In genomic region chr17:28738680-28739384, GRCh38 we compare ENCODE assay signal across 10 cellular contexts. TPM values are rescaled to one million over a fixed set of nuclear protein-coding genes. Genes with fewer than 3 reads are reported as not detected.
DNase-seq lines count a peak whose midpoint lies in the region; ATAC-seq and TF ChIP-seq lines count a peak whose summit lies in the region.
"Had no signal": no experiment of that assay in that cellular context is flagged by ENCODE, and none has a peak within 500 bp of the region (broad histone marks: within the 10 kb centered on the region; RNA-seq: fewer than 3 reads in every experiment).

No MANE protein-coding gene starts in this region.

- in situ Hi-C loops in gastrocnemius medialis (cut with MboI; ENCODE audit: low sequenced_read_pairs in 4 of 4) = no loop called here

- H3K27me3 ChIP-seq in gastrocnemius medialis (no peaks in the 10 kb centered on the region), smooth muscle cell (ENCODE audit: low read depth) (no peaks in the 10 kb centered on the region)
- H3K27me3 ChIP-seq: hepatocyte had no signal

- H2AFZ ChIP-seq in smooth muscle cell (ENCODE audit: low read depth) = no peak overlapping the region
- H2AFZ ChIP-seq: hepatocyte had no signal

- CTCF ChIA-PET in activated CD4-positive, alpha-beta memory T cell treated with anti-CD3 and anti-CD28 coated beads for 36 hours (lab: Charles Lee) = interaction anchor here (0.6 to 16.9 kb wide), 4 partner anchors 11 to 92 kb away, joined by 3 to 632 read pairs (median 7); partner anchors contain the start of genes NEK8 and TLCD1
- CTCF ChIA-PET in activated CD4-positive, alpha-beta memory T cell treated with anti-CD3 and anti-CD28 coated beads, Interleukin-2, amount 10 ng/mL, durations not matched to agents 7 days and 5 days (lab: Charles Lee) = interaction anchor here (17.2 kb wide), 1 partner anchor 12 kb away, joined by 458 read pairs; the partner anchor contains the start of genes NEK8 and TLCD1

- no peak overlapping the region for H3K4me3 ChIP-seq in gastrocnemius medialis
- H3K4me3 ChIP-seq in smooth muscle cell = no peak overlapping the region
- H3K4me3 ChIP-seq: hepatocyte had no signal

- WGBS in smooth muscle cell (ENCODE audit: low lambda C conversion rate) = 92% methylated on average over 10 of the region's 10 CpGs

- TF ChIP-seq CTCF in chondrocyte (IDR thresholded peaks at IDR 0.05) (no peak), gastrocnemius medialis (IDR thresholded peaks at IDR 0.05 in 4 of 5, conservative IDR thresholded peaks at IDR 0.05 in 1 of 5) (no peak), smooth muscle cell (IDR thresholded peaks at IDR 0.05; ENCODE audit: borderline replicate concordance, insufficient read depth, poor library complexity, severe bottlenecking) (no peak)

- H3K4me2 ChIP-seq in smooth muscle cell = no peak overlapping the region
- H3K4me2 ChIP-seq: hepatocyte had no signal

- peaks cover 5% of the 10 kb centered on the region for H3K36me3 Mint-ChIP-seq in activated CD4-positive, alpha-beta memory T cell treated with anti-CD3 and anti-CD28 coated beads for 36 hours
- peaks cover 20% of the 10 kb centered on the region for H3K36me3 Mint-ChIP-seq in activated CD4-positive, alpha-beta memory T cell treated with anti-CD3 and anti-CD28 coated beads, Interleukin-2, amount 10 ng/mL, durations not matched to agents 7 days and 5 days (ENCODE audit: low read depth)
- peaks cover 8% of the 10 kb centered on the region for H3K36me3 Mint-ChIP-seq in T-helper 1 cell treated with Interleukin-12 subunit alpha and Interleukin-12 subunit beta and Interleukin-4 antibody, amounts not matched to agents 30 μg/mL and 1 μg/mL, for 36 hours (ENCODE audit: low read depth)
- no peaks in the 10 kb centered on the region for H3K36me3 Mint-ChIP-seq in chondrocyte (ENCODE audit: low read depth)

- no peak for TF ChIP-seq POLR2A in gastrocnemius medialis (IDR thresholded peaks at IDR 0.05)

- H3K27ac ChIP-seq in gastrocnemius medialis (no peak overlapping the region), smooth muscle cell (ENCODE audit: low read depth) (no peak overlapping the region)
- H3K27ac ChIP-seq: hepatocyte had no signal

- no peak overlapping the region for H3K4me3 Mint-ChIP-seq in activated CD4-positive, alpha-beta memory T cell treated with anti-CD3 and anti-CD28 coated beads for 36 hours
- no peak overlapping the region for H3K4me3 Mint-ChIP-seq in activated CD4-positive, alpha-beta memory T cell treated with anti-CD3 and anti-CD28 coated beads, Interleukin-2, amount 10 ng/mL, durations not matched to agents 7 days and 5 days
- peak overlapping the region; percentile 63 for H3K4me3 Mint-ChIP-seq in T-helper 1 cell treated with Interleukin-12 subunit alpha and Interleukin-12 subunit beta and Interleukin-4 antibody, amounts not matched to agents 30 μg/mL and 1 μg/mL, for 36 hours
- H3K4me3 Mint-ChIP-seq in chondrocyte (ENCODE audit: unreplicated experiment) = no peak overlapping the region

- H4K20me1 ChIP-seq in smooth muscle cell (ENCODE audit: low read depth) = no peaks in the 10 kb centered on the region

- H3K27ac Mint-ChIP-seq in activated CD4-positive, alpha-beta memory T cell treated with anti-CD3 and anti-CD28 coated beads for 36 hours = peak overlapping the region; percentile 72
- H3K27ac Mint-ChIP-seq in activated CD4-positive, alpha-beta memory T cell treated with anti-CD3 and anti-CD28 coated beads, Interleukin-2, amount 10 ng/mL, durations not matched to agents 7 days and 5 days = no peak overlapping the region
- peak overlapping the region; percentile 86 for H3K27ac Mint-ChIP-seq in T-helper 1 cell treated with Interleukin-12 subunit alpha and Interleukin-12 subunit beta and Interleukin-4 antibody, amounts not matched to agents 30 μg/mL and 1 μg/mL, for 36 hours
- H3K27ac Mint-ChIP-seq in chondrocyte (ENCODE audit: unreplicated experiment) = no peak overlapping the region

- H3K4me1 ChIP-seq in gastrocnemius medialis = peaks cover 5 to 6% of the 10 kb centered on the region in 2 donors
- H3K4me1 ChIP-seq in smooth muscle cell (ENCODE audit: low read depth) = peaks cover 4% of the 10 kb centered on the region

- H3K4me1 Mint-ChIP-seq in activated CD4-positive, alpha-beta memory T cell treated with anti-CD3 and anti-CD28 coated beads for 36 hours (ENCODE audit: low read depth) = peaks cover 28% of the 10 kb centered on the region
- H3K4me1 Mint-ChIP-seq in activated CD4-positive, alpha-beta memory T cell treated with anti-CD3 and anti-CD28 coated beads, Interleukin-2, amount 10 ng/mL, durations not matched to agents 7 days and 5 days = peaks cover 18% of the 10 kb centered on the region
- peaks cover 26% of the 10 kb centered on the region for H3K4me1 Mint-ChIP-seq in T-helper 1 cell treated with Interleukin-12 subunit alpha and Interleukin-12 subunit beta and Interleukin-4 antibody, amounts not matched to agents 30 μg/mL and 1 μg/mL, for 36 hours (ENCODE audit: low read depth)
- H3K4me1 Mint-ChIP-seq in chondrocyte (ENCODE audit: low read depth) = peaks cover 6% of the 10 kb centered on the region

- H3K27me3 Mint-ChIP-seq in activated CD4-positive, alpha-beta memory T cell treated with anti-CD3 and anti-CD28 coated beads for 36 hours = no peaks in the 10 kb centered on the region
- no peaks in the 10 kb centered on the region for H3K27me3 Mint-ChIP-seq in activated CD4-positive, alpha-beta memory T cell treated with anti-CD3 and anti-CD28 coated beads, Interleukin-2, amount 10 ng/mL, durations not matched to agents 7 days and 5 days
- H3K27me3 Mint-ChIP-seq in T-helper 1 cell treated with Interleukin-12 subunit alpha and Interleukin-12 subunit beta and Interleukin-4 antibody, amounts not matched to agents 30 μg/mL and 1 μg/mL, for 36 hours (ENCODE audit: low read depth) = no peaks in the 10 kb centered on the region
- H3K27me3 Mint-ChIP-seq in chondrocyte (ENCODE audit: low read depth) = no peaks in the 10 kb centered on the region

- H3K9me3 ChIP-seq in gastrocnemius medialis (no peaks in the 10 kb centered on the region), smooth muscle cell (replicated peaks; ENCODE audit: low read depth) (no peaks in the 10 kb centered on the region)

- H3F3A ChIP-seq in smooth muscle cell (ENCODE audit: low read depth) = no peaks in the 10 kb centered on the region

- H3K36me3 ChIP-seq in gastrocnemius medialis = no peaks in the 10 kb centered on the region
- H3K36me3 ChIP-seq in smooth muscle cell (ENCODE audit: low read depth) = no peaks in the 10 kb centered on the region

- intact Hi-C loops in activated CD4-positive, alpha-beta memory T cell treated with anti-CD3 and anti-CD28 coated beads for 36 hours (cut with micrococcal nuclease) = no loop called here
- intact Hi-C loops in gastrocnemius medialis (cut with DNase I; ENCODE audit: low total_unique reads) = no loop called here

- POLR2A ChIA-PET in activated CD4-positive, alpha-beta memory T cell treated with anti-CD3 and anti-CD28 coated beads for 36 hours (lab: Charles Lee) = interaction anchor here (0.7 to 1.0 kb wide), 2 partner anchors 11 to 12 kb away, joined by 5 to 8 read pairs; partner anchors contain the start of gene NEK8
- POLR2A ChIA-PET in activated CD4-positive, alpha-beta memory T cell treated with anti-CD3 and anti-CD28 coated beads, Interleukin-2, amount 10 ng/mL, durations not matched to agents 7 days and 5 days (lab: Charles Lee) = interaction anchor here (16.8 kb wide), 1 partner anchor 12 kb away, joined by 426 read pairs; the partner anchor contains the start of genes NEK8, RPL23A and TLCD1

- no peak overlapping the region for H3K9ac ChIP-seq in smooth muscle cell (ENCODE audit: low read depth)

- no peaks in the 10 kb centered on the region for H3K9me3 Mint-ChIP-seq in activated CD4-positive, alpha-beta memory T cell treated with anti-CD3 and anti-CD28 coated beads for 36 hours
- H3K9me3 Mint-ChIP-seq in activated CD4-positive, alpha-beta memory T cell treated with anti-CD3 and anti-CD28 coated beads, Interleukin-2, amount 10 ng/mL, durations not matched to agents 7 days and 5 days = peaks cover 5% of the 10 kb centered on the region
- no peaks in the 10 kb centered on the region for H3K9me3 Mint-ChIP-seq in T-helper 1 cell treated with Interleukin-12 subunit alpha and Interleukin-12 subunit beta and Interleukin-4 antibody, amounts not matched to agents 30 μg/mL and 1 μg/mL, for 36 hours
- no peaks in the 10 kb centered on the region for H3K9me3 Mint-ChIP-seq in chondrocyte (ENCODE audit: low read depth)

- no peak for ATAC-seq in gastrocnemius medialis
- ATAC-seq: SK-N-SH treated with all-trans-retinoic acid at 6 μM for 48 hours had no signal

- peak; percentile 69 for DNase-seq in activated CD4-positive, alpha-beta memory T cell treated with anti-CD3 and anti-CD28 coated beads for 36 hours
- no peak for DNase-seq in activated CD4-positive, alpha-beta memory T cell treated with anti-CD3 and anti-CD28 coated beads, Interleukin-2, amount 10 ng/mL, durations not matched to agents 7 days and 5 days
- DNase-seq in chondrocyte (ENCODE audit: low spot score) (peak; percentile 77), gastrocnemius medialis (no peak), NCI-H226 (no peak), smooth muscle cell (lab: John Stamatoyannopoulos, UW; ENCODE audit: unreplicated experiment) (no peak)
- peak; percentile 67 for DNase-seq in stimulated activated naive CD4-positive, alpha-beta T cell treated with Interleukin-2 at 50 U/mL for 16 hours (lab: John Stamatoyannopoulos, UW)

- H3K79me2 ChIP-seq in smooth muscle cell (ENCODE audit: low read depth) = no peaks in the 10 kb centered on the region

RNA-seq across cellular contexts. Expression of gene TRAF4, which starts 5.0 kb away (rescaled TPM):
- 10 to 100 TPM; 83.0 to 83.9 TPM for total RNA-seq in activated CD4-positive, alpha-beta memory T cell treated with anti-CD3 and anti-CD28 coated beads for 36 hours
- total RNA-seq in activated CD4-positive, alpha-beta memory T cell treated with anti-CD3 and anti-CD28 coated beads, Interleukin-2, amount 10 ng/mL, durations not matched to agents 7 days and 5 days = 10 to 100 TPM; 55.3 to 57.2 TPM
- 68.0 to 76.3 TPM (median 73.3 TPM) in 3 replicates for total RNA-seq in chondrocyte
- total RNA-seq in gastrocnemius medialis = 1 to 10 TPM; 2.0 to 6.4 (median 3.8) TPM
- total RNA-seq in smooth muscle cell = 82.1 and 97.0 TPM in 2 replicates
- 47.5 and 55.2 TPM in 2 replicates for polyA plus RNA-seq in smooth muscle cell

RNA-seq across cellular contexts. Expression of gene NEK8, which starts 10.2 kb away (rescaled TPM):
- 1 to 10 TPM; 3.4 to 4.0 TPM for total RNA-seq in activated CD4-positive, alpha-beta memory T cell treated with anti-CD3 and anti-CD28 coated beads for 36 hours
- total RNA-seq in activated CD4-positive, alpha-beta memory T cell treated with anti-CD3 and anti-CD28 coated beads, Interleukin-2, amount 10 ng/mL, durations not matched to agents 7 days and 5 days = 1 to 10 TPM; 2.5 to 3.5 TPM
- total RNA-seq in chondrocyte (5.3 to 6.1 TPM (median 5.5 TPM) in 3 replicates), gastrocnemius medialis (1 to 10 TPM; 1.3 to 8.1 (median 1.9) TPM), smooth muscle cell (1.2 and 2.8 TPM in 2 replicates)
- 4.6 TPM in 2 replicates for polyA plus RNA-seq in smooth muscle cell

RNA-seq across cellular contexts. Expression of gene TLCD1, which starts 12.8 kb away (rescaled TPM):
- 1 to 10 TPM; 9.1 to 9.5 TPM for total RNA-seq in activated CD4-positive, alpha-beta memory T cell treated with anti-CD3 and anti-CD28 coated beads for 36 hours
- 1 to 10 TPM; 1.4 to 2.3 TPM for total RNA-seq in activated CD4-positive, alpha-beta memory T cell treated with anti-CD3 and anti-CD28 coated beads, Interleukin-2, amount 10 ng/mL, durations not matched to agents 7 days and 5 days
- 12.4 to 12.9 TPM (median 12.6 TPM) in 3 replicates for total RNA-seq in chondrocyte
- total RNA-seq in gastrocnemius medialis = under 1 TPM in 3 of 4 donors, not detected in 1; 0.46 to 0.82 (median 0.75) TPM
- total RNA-seq in smooth muscle cell = 14.7 and 21.9 TPM in 2 replicates
- polyA plus RNA-seq in smooth muscle cell = 11.2 and 15.6 TPM in 2 replicates

RNA-seq across cellular contexts. Expression of gene RPL23A, which starts 19.0 kb away (rescaled TPM):
- 1,000 to 10,000 TPM; 2,357 to 2,419 TPM for total RNA-seq in activated CD4-positive, alpha-beta memory T cell treated with anti-CD3 and anti-CD28 coated beads for 36 hours
- total RNA-seq in activated CD4-positive, alpha-beta memory T cell treated with anti-CD3 and anti-CD28 coated beads, Interleukin-2, amount 10 ng/mL, durations not matched to agents 7 days and 5 days = 1,000 to 10,000 TPM; 1,962 to 2,028 TPM
- 853 to 1,026 TPM (median 884 TPM) in 3 replicates for total RNA-seq in chondrocyte
- total RNA-seq in gastrocnemius medialis = 100 to 1,000 TPM; 434 to 647 (median 533) TPM
- total RNA-seq in smooth muscle cell = 626 and 629 TPM in 2 replicates
- 1,149 and 1,234 TPM in 2 replicates for polyA plus RNA-seq in smooth muscle cell

RNA-seq across cellular contexts. Expression of gene RAB34, which starts 21.2 kb away (rescaled TPM):
- total RNA-seq in activated CD4-positive, alpha-beta memory T cell treated with anti-CD3 and anti-CD28 coated beads for 36 hours = 1 to 10 TPM; 4.9 to 6.6 TPM
- 1 to 10 TPM; 6.5 to 7.4 TPM for total RNA-seq in activated CD4-positive, alpha-beta memory T cell treated with anti-CD3 and anti-CD28 coated beads, Interleukin-2, amount 10 ng/mL, durations not matched to agents 7 days and 5 days
- total RNA-seq in chondrocyte (128 to 132 TPM (median 131 TPM) in 3 replicates), gastrocnemius medialis (10 to 100 TPM; 14.9 to 53.3 (median 32.7) TPM), smooth muscle cell (141 and 208 TPM in 2 replicates)
- polyA plus RNA-seq in smooth muscle cell = 256 and 289 TPM in 2 replicates

Comparison
In these comparisons a context has a peak if more than half of its experiments do, and no peak if none do; other contexts are left out.
1. DNase-seq: peak in activated CD4-positive, alpha-beta memory T cell treated with anti-CD3 and anti-CD28 coated beads for 36 hours (single experiment), chondrocyte (single experiment) and stimulated activated naive CD4-positive, alpha-beta T cell treated with Interleukin-2 at 50 U/mL for 16 hours (single experiment); none in activated CD4-positive, alpha-beta memory T cell treated with anti-CD3 and anti-CD28 coated beads, Interleukin-2, amount 10 ng/mL, durations not matched to agents 7 days and 5 days (single experiment), gastrocnemius medialis (0 of 2), NCI-H226 (single experiment) and smooth muscle cell (single experiment).
2. H3K27ac Mint-ChIP-seq: peak in activated CD4-positive, alpha-beta memory T cell treated with anti-CD3 and anti-CD28 coated beads for 36 hours (single experiment) and T-helper 1 cell treated with Interleukin-12 subunit alpha and Interleukin-12 subunit beta and Interleukin-4 antibody, amounts not matched to agents 30 μg/mL and 1 μg/mL, for 36 hours (single experiment); none in activated CD4-positive, alpha-beta memory T cell treated with anti-CD3 and anti-CD28 coated beads, Interleukin-2, amount 10 ng/mL, durations not matched to agents 7 days and 5 days (single experiment) and chondrocyte (single experiment).